ENCODE assay signal across 13 cellular contexts in genomic region chr14:64117671-64118402, GRCh38.
DNase-seq lines count a peak whose midpoint lies in the region; ATAC-seq and TF ChIP-seq lines count a peak whose summit lies in the region.
"Had no signal": no experiment of that assay in that cellular context is flagged by ENCODE, and none has a peak within 500 bp of the region (broad histone marks: within the 10 kb centered on the region; RNA-seq: fewer than 3 reads in every experiment).

No MANE protein-coding gene starts in this region.

- no peak overlapping the region for H2BK120ac ChIP-seq in H9 (ENCODE audit: low read depth, low read length, poor library complexity, severe bottlenecking)

- H3K23ac ChIP-seq in H9 (ENCODE audit: insufficient read length, low read depth, low read length) = no peak overlapping the region

- WGBS in H9 (ENCODE audit: extremely low coverage, insufficient read length, low lambda C conversion rate) = no CpG with 5 or more reads among the region's 11 CpGs

- H3K27ac Mint-ChIP-seq in H9 = peak overlapping the region; percentile 0 to 50 (median 1); a peak in 1 of 7 replicates
- no peak overlapping the region for H3K27ac Mint-ChIP-seq in activated naive CD4-positive, alpha-beta T cell treated with anti-CD3 and anti-CD28 coated beads, Interleukin-2, amount 10 ng/mL, durations not matched to agents 7 days and 5 days
- H3K27ac Mint-ChIP-seq in activated CD4-positive, alpha-beta T cell treated with anti-CD3 and anti-CD28 coated beads, Interleukin-2, amount 10 ng/mL, durations not matched to agents 7 days and 5 days = no peak overlapping the region
- H3K27ac Mint-ChIP-seq in immature natural killer cell = peak overlapping the region in 2 of 6 donors; percentile 46 to 50
- H3K27ac Mint-ChIP-seq: activated naive CD4-positive, alpha-beta T cell treated with anti-CD3 and anti-CD28 coated beads, Interleukin-2, amount 50 U/mL, for 24 hours; naive thymus-derived CD4-positive, alpha-beta T cell had no signal

- H3K4ac ChIP-seq in H9 (ENCODE audit: low read depth, low read length) = no peak overlapping the region

- H3K36me3 ChIP-seq in brain microvascular endothelial cell (replicated peaks) (no peaks in the 10 kb centered on the region), skeletal muscle satellite cell (ENCODE audit: insufficient read depth, low read length) (no peaks in the 10 kb centered on the region)

- no peak overlapping the region for H2BK5ac ChIP-seq in H9 (ENCODE audit: insufficient read length, low read length)

- H3K4me3 Mint-ChIP-seq in H9 (no peak overlapping the region), immature natural killer cell (no peak overlapping the region)
- H3K4me3 Mint-ChIP-seq in activated naive CD4-positive, alpha-beta T cell treated with anti-CD3 and anti-CD28 coated beads, Interleukin-2, amount 10 ng/mL, durations not matched to agents 7 days and 5 days = no peak overlapping the region
- H3K4me3 Mint-ChIP-seq in activated CD4-positive, alpha-beta T cell treated with anti-CD3 and anti-CD28 coated beads, Interleukin-2, amount 10 ng/mL, durations not matched to agents 7 days and 5 days = no peak overlapping the region
- H3K4me3 Mint-ChIP-seq: activated naive CD4-positive, alpha-beta T cell treated with anti-CD3 and anti-CD28 coated beads, Interleukin-2, amount 50 U/mL, for 24 hours; naive thymus-derived CD4-positive, alpha-beta T cell had no signal

- H2BK12ac ChIP-seq in H9 (ENCODE audit: insufficient read length, low read depth, low read length) = no peak overlapping the region

- no peak overlapping the region for H3T11ph ChIP-seq in H9 (ENCODE audit: low read length)

- no peak overlapping the region for H4K5ac ChIP-seq in H9 (ENCODE audit: insufficient read length, low read depth, low read length)

- H3K27me3 Mint-ChIP-seq in H9 (ENCODE audit: low read depth) (no peaks in the 10 kb centered on the region), immature natural killer cell (ENCODE audit: low read depth in 3 of 3) (peaks cover 0 to 4% (median 3%) of the 10 kb centered on the region in 3 donors)
- no peaks in the 10 kb centered on the region for H3K27me3 Mint-ChIP-seq in activated naive CD4-positive, alpha-beta T cell treated with anti-CD3 and anti-CD28 coated beads, Interleukin-2, amount 10 ng/mL, durations not matched to agents 7 days and 5 days
- no peaks in the 10 kb centered on the region for H3K27me3 Mint-ChIP-seq in activated CD4-positive, alpha-beta T cell treated with anti-CD3 and anti-CD28 coated beads, Interleukin-2, amount 10 ng/mL, durations not matched to agents 7 days and 5 days
- H3K27me3 Mint-ChIP-seq: activated naive CD4-positive, alpha-beta T cell treated with anti-CD3 and anti-CD28 coated beads, Interleukin-2, amount 50 U/mL, for 24 hours; naive thymus-derived CD4-positive, alpha-beta T cell had no signal

- no peaks in the 10 kb centered on the region for H3K23me2 ChIP-seq in H9 (ENCODE audit: insufficient read length, low read depth, low read length, poor library complexity, severe bottlenecking)

- H4K20me1 ChIP-seq in H9 (ENCODE audit: control insufficient read depth, insufficient read depth, insufficient read length) = no peaks in the 10 kb centered on the region

- no peak overlapping the region for H3K27ac ChIP-seq in H9 (ENCODE audit: insufficient read length, low read depth, low read length)
- H3K27ac ChIP-seq in brain microvascular endothelial cell = peak overlapping the region; percentile 77

- H2AFZ ChIP-seq in H9 (ENCODE audit: low read length) = no peak overlapping the region

- ATAC-seq in left ventricle myocardium superior = peak; percentile 96
- ATAC-seq: activated CD4-positive, CD25-positive, alpha-beta regulatory T cell treated with anti-CD3 and anti-CD28 coated beads, Interleukin-2, amount 50 U/mL, for 24 hours; naive thymus-derived CD4-positive, alpha-beta T cell had no signal

- no peak overlapping the region for H3K18ac ChIP-seq in H9 (ENCODE audit: insufficient read length, low read depth, low read length)

- H3K9ac ChIP-seq in H9 (ENCODE audit: extremely low read depth, insufficient read length, low read length) (no peak overlapping the region), skeletal muscle satellite cell (ENCODE audit: low read depth, low read length) (peak overlapping the region; percentile 72)

- intact Hi-C loops in left ventricle myocardium superior (cut with micrococcal nuclease) = no loop called here

- in situ Hi-C loops in brain microvascular endothelial cell (cut with HindIII; ENCODE audit: low pct_ligation_motif_present, low sequenced_read_pairs) = no loop called here
- in situ Hi-C loops in GM13977 (cut with MboI; ENCODE audit: low pct_unique_long_range_greater_than_20kb, low sequenced_read_pairs, unreplicated experiment) = no loop called here

- H3K4me1 Mint-ChIP-seq in H9 = peaks cover 8 to 13% of the 10 kb centered on the region in 2 experiments
- peaks cover 10% of the 10 kb centered on the region for H3K4me1 Mint-ChIP-seq in activated naive CD4-positive, alpha-beta T cell treated with anti-CD3 and anti-CD28 coated beads, Interleukin-2, amount 10 ng/mL, durations not matched to agents 7 days and 5 days
- no peaks in the 10 kb centered on the region for H3K4me1 Mint-ChIP-seq in activated CD4-positive, alpha-beta T cell treated with anti-CD3 and anti-CD28 coated beads, Interleukin-2, amount 10 ng/mL, durations not matched to agents 7 days and 5 days
- no peaks in the 10 kb centered on the region for H3K4me1 Mint-ChIP-seq in immature natural killer cell
- H3K4me1 Mint-ChIP-seq: activated naive CD4-positive, alpha-beta T cell treated with anti-CD3 and anti-CD28 coated beads, Interleukin-2, amount 50 U/mL, for 24 hours; naive thymus-derived CD4-positive, alpha-beta T cell had no signal

- H2AK5ac ChIP-seq in H9 (ENCODE audit: insufficient read length, low read length) = no peak overlapping the region

- no peak overlapping the region for H2BK15ac ChIP-seq in H9 (ENCODE audit: low read depth, low read length)

- H3K4me3 ChIP-seq in brain microvascular endothelial cell (ENCODE audit: low read depth, low read length) (no peak overlapping the region), skeletal muscle satellite cell (ENCODE audit: low read length) (peak overlapping the region; percentile 44)

- CTCF ChIA-PET in activated naive CD4-positive, alpha-beta T cell treated with anti-CD3 and anti-CD28 coated beads, Interleukin-2, amount 10 ng/mL, durations not matched to agents 7 days and 5 days (lab: Charles Lee) = no interaction called here
- CTCF ChIA-PET in activated CD4-positive, alpha-beta T cell treated with anti-CD3 and anti-CD28 coated beads, Interleukin-2, amount 10 ng/mL, durations not matched to agents 7 days and 5 days (lab: Charles Lee) = interaction anchor here (0.7 kb wide), 1 partner anchor 20 kb away, joined by 3 read pairs; no protein-coding TSS in a partner anchor

- peaks cover 2% of the 10 kb centered on the region; the same call in 1 of the 2 replicates for H3K4me1 ChIP-seq in H9 (ENCODE audit: insufficient read depth, low read length)
- peaks cover 37% of the 10 kb centered on the region for H3K4me1 ChIP-seq in skeletal muscle satellite cell (ENCODE audit: control insufficient read depth, insufficient read depth, low read length)

- H3K56ac ChIP-seq in H9 (ENCODE audit: insufficient read length, low read depth, low read length) = no peak overlapping the region

- H3K9me3 ChIP-seq in H9 (ENCODE audit: control insufficient read depth, low read depth, low read length) (no peaks in the 10 kb centered on the region), skeletal muscle satellite cell (replicated peaks; ENCODE audit: low read length) (no peaks in the 10 kb centered on the region)

- H3K79me2 ChIP-seq in H9 (ENCODE audit: insufficient read depth, low read length) = no peaks in the 10 kb centered on the region

- H3K14ac ChIP-seq in H9 (ENCODE audit: insufficient read depth, low read length) = no peak overlapping the region

- H2BK20ac ChIP-seq in H9 (ENCODE audit: low read depth, low read length, poor library complexity, severe bottlenecking) = no peak overlapping the region

- H3K36me3 Mint-ChIP-seq in H9 (ENCODE audit: insufficient read depth in 1 of 3, low read depth in 3 of 3) = peaks cover 5 to 15% (median 11%) of the 10 kb centered on the region in 3 experiments; a peak in 4 of 7 replicates
- peaks cover 65% of the 10 kb centered on the region for H3K36me3 Mint-ChIP-seq in activated naive CD4-positive, alpha-beta T cell treated with anti-CD3 and anti-CD28 coated beads, Interleukin-2, amount 10 ng/mL, durations not matched to agents 7 days and 5 days
- H3K36me3 Mint-ChIP-seq in activated CD4-positive, alpha-beta T cell treated with anti-CD3 and anti-CD28 coated beads, Interleukin-2, amount 10 ng/mL, durations not matched to agents 7 days and 5 days (ENCODE audit: low read depth) = peaks cover 53% of the 10 kb centered on the region
- H3K36me3 Mint-ChIP-seq in immature natural killer cell = peaks cover 27 to 39% (median 37%) of the 10 kb centered on the region in 3 donors

- H3K4me2 ChIP-seq in H9 (ENCODE audit: insufficient read depth, insufficient read length, low read length) (no peak overlapping the region), skeletal muscle satellite cell (ENCODE audit: low read length) (peak overlapping the region; percentile 68)

- no peak overlapping the region for H4K91ac ChIP-seq in H9 (ENCODE audit: insufficient read length, low read depth, low read length)

- H3K27me3 ChIP-seq in H9 (ENCODE audit: insufficient read depth, low read length) = no peaks in the 10 kb centered on the region
- no peaks in the 10 kb centered on the region for H3K27me3 ChIP-seq in brain microvascular endothelial cell (replicated peaks)
- no peaks in the 10 kb centered on the region for H3K27me3 ChIP-seq in skeletal muscle satellite cell (ENCODE audit: control insufficient read depth, insufficient read depth, low read length)

- H3K79me1 ChIP-seq in H9 (ENCODE audit: insufficient read depth, low read depth, low read length, poor library complexity, severe bottlenecking) = no peaks in the 10 kb centered on the region

- TF ChIP-seq CTCF in H9 (conservative IDR thresholded peaks at IDR 0.05) (no peak), brain microvascular endothelial cell (IDR thresholded peaks at IDR 0.05; ENCODE audit: low read depth, low read length, missing control alignments) (peak; percentile 32), GM13977 (IDR thresholded peaks at IDR 0.05; ENCODE audit: extremely low read depth, insufficient read depth, missing control alignments) (no peak)

- DNase-seq in H9 = no peak
- DNase-seq in brain microvascular endothelial cell = peak; percentile 77
- DNase-seq in left ventricle myocardium superior = peak; percentile 80
- no peak for DNase-seq in activated naive CD4-positive, alpha-beta T cell treated with anti-CD3 and anti-CD28 coated beads, Interleukin-2, amount 10 ng/mL, durations not matched to agents 7 days and 5 days
- DNase-seq in activated CD4-positive, alpha-beta T cell treated with anti-CD3 and anti-CD28 coated beads, Interleukin-2, amount 10 ng/mL, durations not matched to agents 7 days and 5 days = no peak
- no peak for DNase-seq in GM13977 (ENCODE audit: low spot score)
- no peak for DNase-seq in immature natural killer cell
- DNase-seq: DMS 273 treated with DMSO at 0.1 percent for 48 hours; naive thymus-derived CD4-positive, alpha-beta T cell; NCI-H2107 had no signal

- H4K8ac ChIP-seq in H9 (replicated peaks; ENCODE audit: insufficient read length, low read depth, low read length) = no peak overlapping the region

- POLR2A ChIA-PET in activated CD4-positive, alpha-beta T cell treated with anti-CD3 and anti-CD28 coated beads, Interleukin-2, amount 10 ng/mL, durations not matched to agents 7 days and 5 days (lab: Charles Lee) = no interaction called here

- no peaks in the 10 kb centered on the region for H3K9me3 Mint-ChIP-seq in H9
- H3K9me3 Mint-ChIP-seq in activated naive CD4-positive, alpha-beta T cell treated with anti-CD3 and anti-CD28 coated beads, Interleukin-2, amount 10 ng/mL, durations not matched to agents 7 days and 5 days = no peaks in the 10 kb centered on the region
- H3K9me3 Mint-ChIP-seq in activated CD4-positive, alpha-beta T cell treated with anti-CD3 and anti-CD28 coated beads, Interleukin-2, amount 10 ng/mL, durations not matched to agents 7 days and 5 days = no peaks in the 10 kb centered on the region
- no peaks in the 10 kb centered on the region for H3K9me3 Mint-ChIP-seq in immature natural killer cell
- H3K9me3 Mint-ChIP-seq: activated naive CD4-positive, alpha-beta T cell treated with anti-CD3 and anti-CD28 coated beads, Interleukin-2, amount 50 U/mL, for 24 hours; naive thymus-derived CD4-positive, alpha-beta T cell had no signal

Comparison
In these comparisons a context has a peak if more than half of its experiments do, and no peak if none do; other contexts are left out.
1. DNase-seq: peak in brain microvascular endothelial cell (single experiment) and left ventricle myocardium superior (single experiment); none in H9 (single experiment), activated naive CD4-positive, alpha-beta T cell treated with anti-CD3 and anti-CD28 coated beads, Interleukin-2, amount 10 ng/mL, durations not matched to agents 7 days and 5 days (single experiment), activated CD4-positive, alpha-beta T cell treated with anti-CD3 and anti-CD28 coated beads, Interleukin-2, amount 10 ng/mL, durations not matched to agents 7 days and 5 days (single experiment), GM13977 (single experiment) and immature natural killer cell (0 of 3).
2. H3K27ac Mint-ChIP-seq: peak in H9 (3 of 3); none in activated naive CD4-positive, alpha-beta T cell treated with anti-CD3 and anti-CD28 coated beads, Interleukin-2, amount 10 ng/mL, durations not matched to agents 7 days and 5 days (single experiment) and activated CD4-positive, alpha-beta T cell treated with anti-CD3 and anti-CD28 coated beads, Interleukin-2, amount 10 ng/mL, durations not matched to agents 7 days and 5 days (single experiment).